In genomic region chr2:127231130-127231865, GRCh38 we compare ENCODE assay signal across 16 cellular contexts. TPM values are rescaled to one million over a fixed set of nuclear protein-coding genes. Genes with fewer than 3 reads are reported as not detected.
A peak's percentile ranks its signal among the peaks of the same experiment; 100 is the strongest.
DNase-seq lines count a peak whose midpoint lies in the region; ATAC-seq and TF ChIP-seq lines count a peak whose summit lies in the region.
"Had no signal": no experiment of that assay in that cellular context is flagged by ENCODE, and none has a peak within 500 bp of the region (broad histone marks: within the 10 kb centered on the region; RNA-seq: fewer than 3 reads in every experiment).

No MANE protein-coding gene starts in this region.

- TF ChIP-seq POLR2A in erythroblast (IDR thresholded peaks at IDR 0.05; ENCODE audit: low read length): no peak

- H3F3A ChIP-seq in GM23248 (ENCODE audit: insufficient read depth): peaks cover 9% of the 10 kb centered on the region

- CTCF ChIA-PET in WTC11 (lab: Charles Lee): interaction anchor here (2.0 kb wide), 1 partner anchor 34 kb away, joined by 7 read pairs; no protein-coding TSS in a partner anchor

- H4K20me1 ChIP-seq in GM23248 (ENCODE audit: insufficient read depth): no peaks in the 10 kb centered on the region

- H3K4me1 ChIP-seq in GM23248 (ENCODE audit: insufficient read depth): peaks cover 3% of the 10 kb centered on the region
- peaks cover 0 to 2% of the 10 kb centered on the region in 2 donors for H3K4me1 ChIP-seq in left lung

- no peaks in the 10 kb centered on the region; the same call in 1 of the 2 replicates for H3K27me3 Mint-ChIP-seq in WTC11 (ENCODE audit: low read depth)

- no peaks in the 10 kb centered on the region for H3K36me3 Mint-ChIP-seq in WTC11

- TF ChIP-seq CTCF in left lung (IDR thresholded peaks at IDR 0.05) (no peak), WTC11 (IDR thresholded peaks at IDR 0.05) (no peak)

- no peaks in the 10 kb centered on the region for H3K9me3 ChIP-seq in GM23248 (ENCODE audit: low read depth)
- peaks cover 0 to 6% of the 10 kb centered on the region in 2 donors for H3K9me3 ChIP-seq in left lung
- H3K9me3 ChIP-seq: SJSA1 had no signal

- no peak overlapping the region for H3K27ac ChIP-seq in GM23248
- H3K27ac ChIP-seq in left lung: no peak overlapping the region
- H3K27ac ChIP-seq: SJSA1 had no signal

- H3K79me2 ChIP-seq in GM23248 (ENCODE audit: insufficient read depth): no peaks in the 10 kb centered on the region

- no peak overlapping the region for H3K4me3 Mint-ChIP-seq in WTC11

- ATAC-seq in left lung (peak; percentile 14), HG03280 (IDR thresholded peaks at IDR 0.05; ENCODE audit: unreplicated experiment) (no peak), WTC11 (no peak)
- ATAC-seq: K562 had no signal

- H3K4me2 ChIP-seq in GM23248 (ENCODE audit: unreplicated experiment): no peak overlapping the region

- H2AFZ ChIP-seq in GM23248: no peak overlapping the region

- no peaks in the 10 kb centered on the region for H3K9me2 ChIP-seq in GM23248 (ENCODE audit: insufficient read depth)

- intact Hi-C loops in left lung (cut with DNase I): no loop called here

- peaks cover 5% of the 10 kb centered on the region; the same call in 1 of the 2 replicates for H3K4me1 Mint-ChIP-seq in WTC11

- no peaks in the 10 kb centered on the region for H3K27me3 ChIP-seq in GM23248 (replicated peaks; ENCODE audit: insufficient read depth)
- H3K27me3 ChIP-seq in left lung: peaks cover 0 to under 1% of the 10 kb centered on the region in 2 donors
- H3K27me3 ChIP-seq: SJSA1 had no signal

- POLR2A ChIA-PET in WTC11 (lab: Charles Lee): no interaction called here

- H3K36me3 ChIP-seq in GM23248 (ENCODE audit: low read depth) (no peaks in the 10 kb centered on the region), left lung (no peaks in the 10 kb centered on the region)
- H3K36me3 ChIP-seq: SJSA1 had no signal

- H3K27ac Mint-ChIP-seq in WTC11: no peak overlapping the region

- H3K4me3 ChIP-seq in GM23248: no peak overlapping the region
- no peak overlapping the region for H3K4me3 ChIP-seq in left lung
- H3K4me3 ChIP-seq in skeletal muscle cell (ENCODE audit: low read depth, low read length): no peak overlapping the region
- H3K4me3 ChIP-seq: K562, SJSA1 had no signal

- H3K9me3 Mint-ChIP-seq in WTC11: peaks cover 12% of the 10 kb centered on the region

- in situ Hi-C loops in GM23248 (cut with MboI): no loop called here

- DNase-seq in GM23248 (peak; percentile 14), fibroblast of gingiva (ENCODE audit: low read depth) (peak; percentile 63), left lung (no peak), skeletal muscle cell (ENCODE audit: low read depth) (peak; percentile 66), NCI-H2227 treated with DMSO at 0.1 percent for 48 hours (lab: John Stamatoyannopoulos, UW) (no peak), WTC11 (ENCODE audit: low spot score) (no peak), erythroblast (lab: John Stamatoyannopoulos, UW) (no peak)
- DNase-seq: COR-L47, GF-D8, H7, NCI-H1092, NCI-H2081 treated with DMSO at 0.1 percent for 48 hours, NCI-H524 had no signal

- WGBS in GM23248 (ENCODE audit: low coverage in 1 of 2, low lambda C conversion rate in 2 of 2, missing lambda C conversion rate in 2 of 2), 2 experiments: 74 to 76% methylated on average over 6 of the region's 6 CpGs

- no peak overlapping the region for H3K9ac ChIP-seq in GM23248

TF ChIP-seq in WTC11, 78 proteins besides CTCF, POLR2A, EP300 and RAD21:
- TF ChIP-seq NFE2L1 (CRISPR knock-in tag; IDR thresholded peaks at IDR 0.05): no peak
- no peak for TF ChIP-seq JUN (CRISPR knock-in tag; IDR thresholded peaks at IDR 0.05)
- TF ChIP-seq GRHL2 (CRISPR knock-in tag; IDR thresholded peaks at IDR 0.05; ENCODE audit: insufficient replicate concordance, severe bottlenecking): no peak
- TF ChIP-seq ZNF138 (CRISPR knock-in tag; conservative IDR thresholded peaks at IDR 0.05): no peak
- no peak for TF ChIP-seq ZBTB43 (CRISPR knock-in tag; IDR thresholded peaks at IDR 0.05)
- TF ChIP-seq ZNF423 (CRISPR knock-in tag; IDR thresholded peaks at IDR 0.05): no peak
- TF ChIP-seq CBFB (CRISPR knock-in tag; IDR thresholded peaks at IDR 0.05; ENCODE audit: low read depth): no peak
- no peak for TF ChIP-seq SMAD3 (CRISPR knock-in tag; IDR thresholded peaks at IDR 0.05; ENCODE audit: borderline replicate concordance)
- TF ChIP-seq ZNF121 (CRISPR knock-in tag; IDR thresholded peaks at IDR 0.05): no peak
- no peak for TF ChIP-seq ZBTB21 (CRISPR knock-in tag; IDR thresholded peaks at IDR 0.05; ENCODE audit: borderline replicate concordance)
- TF ChIP-seq PREB (CRISPR knock-in tag; IDR thresholded peaks at IDR 0.05; ENCODE audit: borderline replicate concordance): no peak
- TF ChIP-seq SOX15 (CRISPR knock-in tag; IDR thresholded peaks at IDR 0.05): no peak
- no peak for TF ChIP-seq SMAD4 (CRISPR knock-in tag; IDR thresholded peaks at IDR 0.05)
- TF ChIP-seq ESRRA (CRISPR knock-in tag; IDR thresholded peaks at IDR 0.05; ENCODE audit: borderline replicate concordance): no peak
- TF ChIP-seq TP53 (CRISPR knock-in tag; IDR thresholded peaks at IDR 0.05): no peak

RNA-seq across cellular contexts. Expression of gene CYP27C1, which starts 11.2 kb away (rescaled TPM):
- total RNA-seq in GM23248 (2014; rRNA removed; shearing (Covaris generic)): 0.13 and 0.65 TPM in 2 replicates
- polyA plus RNA-seq in GM23248 (2016; fragmentation: Nextera tagmentation; extraction: Ambion mirVana): 0.70 and 0.73 TPM in 2 replicates
- total RNA-seq in left lung: under 1 TPM; 0.10 to 0.12 TPM
- total RNA-seq in WTC11 (2021): 2.1 to 2.9 TPM (median 2.4 TPM) in 3 replicates
- total RNA-seq: K562 had no signal
- polyA plus RNA-seq: K562 had no signal

Comparison
In these comparisons a context has a peak if more than half of its experiments do, and no peak if none do; other contexts are left out.
1. DNase-seq: peak in GM23248 (single experiment), fibroblast of gingiva (single experiment) and skeletal muscle cell (single experiment); none in left lung (0 of 2), NCI-H2227 treated with DMSO at 0.1 percent for 48 hours (single experiment), WTC11 (single experiment) and erythroblast (0 of 2).